9 cellular contexts compared by ENCODE assay signal in genomic region chr4:2862528-2862927, GRCh38. TPM values are rescaled to one million over a fixed set of nuclear protein-coding genes. Genes with fewer than 3 reads are reported as not detected.
DNase-seq lines count a peak whose midpoint lies in the region; ATAC-seq and TF ChIP-seq lines count a peak whose summit lies in the region.
"Had no signal": no experiment of that assay in that cellular context is flagged by ENCODE, and none has a peak within 500 bp of the region (broad histone marks: within the 10 kb centered on the region; RNA-seq: fewer than 3 reads in every experiment).

No MANE protein-coding gene starts in this region.

- no peak overlapping the region for H3K27ac ChIP-seq in iPS-20b (ENCODE audit: low read length)
- H3K27ac ChIP-seq in stomach smooth muscle (ENCODE audit: low read length): peak overlapping the region; percentile 1

- H3K27ac Mint-ChIP-seq in WTC11: peak overlapping the region; percentile 90

- CTCF ChIA-PET in WTC11 (lab: Charles Lee): interaction anchor here (0.6 to 3.9 kb wide), 5 partner anchors 10 to 99 kb away, joined by 3 to 13 read pairs (median 3); no protein-coding TSS in a partner anchor

- peaks cover 38% of the 10 kb centered on the region for H3K4me1 ChIP-seq in iPS-20b (ENCODE audit: insufficient read depth, low read length)
- peaks cover 59% of the 10 kb centered on the region for H3K4me1 ChIP-seq in stomach smooth muscle (ENCODE audit: control insufficient read depth, insufficient read depth, low read length)

- no peaks in the 10 kb centered on the region for H3K9me3 Mint-ChIP-seq in WTC11

- H3K9me3 ChIP-seq in iPS-20b (ENCODE audit: insufficient read depth, low read depth, low read length) (no peaks in the 10 kb centered on the region), stomach smooth muscle (ENCODE audit: control insufficient read depth in 2 of 2, low read length in 2 of 2) (no peaks in the 10 kb centered on the region)

- no peak for TF ChIP-seq CTCF in WTC11 (IDR thresholded peaks at IDR 0.05)

- ATAC-seq in WTC11 (peak; percentile 75), GM21619 (IDR thresholded peaks at IDR 0.05; ENCODE audit: unreplicated experiment) (no peak)

- H3K36me3 ChIP-seq in iPS-20b (ENCODE audit: insufficient read depth, low read depth, low read length) (no peaks in the 10 kb centered on the region), stomach smooth muscle (ENCODE audit: control insufficient read depth in 2 of 2, insufficient read depth in 2 of 2, low read length in 2 of 2) (no peaks in the 10 kb centered on the region)

- H3K27me3 Mint-ChIP-seq in WTC11 (ENCODE audit: low read depth): no peaks in the 10 kb centered on the region

- POLR2A ChIA-PET in WTC11 (lab: Charles Lee): no interaction called here

- H3K9ac ChIP-seq in iPS-20b (ENCODE audit: low read depth, low read length) (no peak overlapping the region), stomach smooth muscle (ENCODE audit: low read length in 2 of 2) (no peak overlapping the region)

- no peaks in the 10 kb centered on the region for H3K36me3 Mint-ChIP-seq in WTC11

- H3K4me3 ChIP-seq in iPS-20b (ENCODE audit: low read length): 0 out of 2 replicates have a peak overlapping the region, but pooled peaks have one; percentile 0
- H3K4me3 ChIP-seq in stomach smooth muscle (ENCODE audit: low read length in 2 of 2): no peak overlapping the region

- peaks cover 74% of the 10 kb centered on the region for H3K4me1 Mint-ChIP-seq in WTC11

- peak; percentile 7 for DNase-seq in HCEC 1CT
- DNase-seq in WTC11 (ENCODE audit: low spot score): no peak
- no peak for DNase-seq in retina
- DNase-seq in putamen (ENCODE audit: low spot score): no peak
- DNase-seq: activated T-cell treated with anti-CD3 and anti-CD28 coated beads, Interleukin-2, amount 50 U/mL, for 1 hour; NCI-H526 treated with DMSO at 0.1 percent for 48 hours had no signal

- peak overlapping the region; percentile 20; the same call in 1 of the 2 replicates for H3K4me3 Mint-ChIP-seq in WTC11

- H3K27me3 ChIP-seq in iPS-20b (ENCODE audit: insufficient read depth, low read length): no peaks in the 10 kb centered on the region
- H3K27me3 ChIP-seq in stomach smooth muscle (ENCODE audit: control insufficient read depth in 1 of 2, insufficient read depth in 2 of 2, low read length in 2 of 2): no peaks in the 10 kb centered on the region

TF ChIP-seq in WTC11, 78 proteins besides CTCF, POLR2A, EP300 and RAD21:
- TF ChIP-seq, protein P1, sequence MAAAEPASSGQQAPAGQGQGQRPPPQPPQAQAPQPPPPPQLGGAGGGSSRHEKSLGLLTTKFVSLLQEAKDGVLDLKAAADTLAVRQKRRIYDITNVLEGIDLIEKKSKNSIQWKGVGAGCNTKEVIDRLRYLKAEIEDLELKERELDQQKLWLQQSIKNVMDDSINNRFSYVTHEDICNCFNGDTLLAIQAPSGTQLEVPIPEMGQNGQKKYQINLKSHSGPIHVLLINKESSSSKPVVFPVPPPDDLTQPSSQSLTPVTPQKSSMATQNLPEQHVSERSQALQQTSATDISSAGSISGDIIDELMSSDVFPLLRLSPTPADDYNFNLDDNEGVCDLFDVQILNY (CRISPR knock-in tag; IDR thresholded peaks at IDR 0.05): no peak
- no peak for TF ChIP-seq ZMAT4 (CRISPR knock-in tag; IDR thresholded peaks at IDR 0.05)
- no peak for TF ChIP-seq SOX15 (CRISPR knock-in tag; IDR thresholded peaks at IDR 0.05)
- TF ChIP-seq NR3C1 (CRISPR knock-in tag; conservative IDR thresholded peaks at IDR 0.05; ENCODE audit: low read depth): no peak
- TF ChIP-seq GTF2I (CRISPR knock-in tag; conservative IDR thresholded peaks at IDR 0.05): no peak

RNA-seq across cellular contexts. Expression of gene ADD1, which starts 18.9 kb away (rescaled TPM):
- total RNA-seq in WTC11 (2021): 164 to 178 TPM (median 167 TPM) in 3 replicates
